In the genomic region with DNA sequence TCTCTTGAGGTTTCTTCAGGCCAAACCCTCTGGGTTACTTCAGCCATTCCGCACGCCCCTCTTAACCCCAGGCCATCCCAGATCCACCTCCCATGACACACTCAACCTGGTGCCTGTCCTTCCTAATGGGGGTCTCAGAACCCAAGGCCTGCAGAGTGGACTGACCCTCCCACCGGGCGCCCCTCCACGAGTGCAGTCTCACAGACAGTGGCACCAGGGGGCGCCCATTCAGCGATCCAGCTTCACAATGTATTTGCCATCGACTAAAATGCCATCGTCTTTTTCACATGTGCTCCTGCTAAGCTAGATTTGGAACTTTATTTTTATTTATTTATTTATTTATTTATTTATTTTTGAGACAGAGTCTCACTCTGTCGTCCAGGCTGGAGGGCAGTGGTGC, we compare ENCODE assay signal across 8 cellular contexts. TPM values are rescaled to one million over a fixed set of nuclear protein-coding genes. Genes with fewer than 3 reads are reported as not detected.
DNase-seq lines count a peak whose midpoint lies in the region; ATAC-seq and TF ChIP-seq lines count a peak whose summit lies in the region.

No MANE protein-coding gene starts in this region.

- peak overlapping the region; percentile 51 to 53 for H3K4me3 Mint-ChIP-seq in effector memory CD8-positive, alpha-beta T cell
- no peak overlapping the region for H3K4me3 Mint-ChIP-seq in neural progenitor cell
- no peak overlapping the region for H3K4me3 Mint-ChIP-seq in activated CD4-positive, alpha-beta T cell treated with anti-CD3 and anti-CD28 coated beads, Interleukin-2, amount 10 ng/mL, durations not matched to agents 7 days and 5 days

- POLR2A ChIA-PET in activated CD4-positive, alpha-beta T cell treated with anti-CD3 and anti-CD28 coated beads, Interleukin-2, amount 10 ng/mL, durations not matched to agents 7 days and 5 days (lab: Charles Lee), result no interaction called here

- H3K4me3 ChIP-seq in neural progenitor cell, result no peak overlapping the region

- peaks cover 72 to 78% of the 10 kb centered on the region in 2 donors for H3K4me1 Mint-ChIP-seq in effector memory CD8-positive, alpha-beta T cell (ENCODE audit: low read depth in 2 of 2)
- H3K4me1 Mint-ChIP-seq in neural progenitor cell, result peaks cover 10% of the 10 kb centered on the region
- peaks cover 52% of the 10 kb centered on the region for H3K4me1 Mint-ChIP-seq in activated CD4-positive, alpha-beta T cell treated with anti-CD3 and anti-CD28 coated beads, Interleukin-2, amount 10 ng/mL, durations not matched to agents 7 days and 5 days

- no peaks in the 10 kb centered on the region for H3K4me1 ChIP-seq in neural progenitor cell

- TF ChIP-seq CTCF in neural progenitor cell (IDR thresholded peaks at IDR 0.05), result peak; percentile 53

- H3K27ac ChIP-seq in neural progenitor cell, result no peak overlapping the region

- peak overlapping the region; percentile 77 to 82 for H3K27ac Mint-ChIP-seq in effector memory CD8-positive, alpha-beta T cell
- no peak overlapping the region for H3K27ac Mint-ChIP-seq in neural progenitor cell
- H3K27ac Mint-ChIP-seq in activated CD4-positive, alpha-beta T cell treated with anti-CD3 and anti-CD28 coated beads, Interleukin-2, amount 10 ng/mL, durations not matched to agents 7 days and 5 days, result no peak overlapping the region

- H3K9me3 ChIP-seq in neural progenitor cell (ENCODE audit: low read depth), result no peaks in the 10 kb centered on the region

- H3K27me3 Mint-ChIP-seq in effector memory CD8-positive, alpha-beta T cell, result no peaks in the 10 kb centered on the region
- peaks cover 8% of the 10 kb centered on the region for H3K27me3 Mint-ChIP-seq in neural progenitor cell (ENCODE audit: insufficient read depth, low read depth)
- H3K27me3 Mint-ChIP-seq in activated CD4-positive, alpha-beta T cell treated with anti-CD3 and anti-CD28 coated beads, Interleukin-2, amount 10 ng/mL, durations not matched to agents 7 days and 5 days, result no peaks in the 10 kb centered on the region

- H3K36me3 ChIP-seq in neural progenitor cell, result no peaks in the 10 kb centered on the region

- H3K79me2 ChIP-seq in neural progenitor cell (ENCODE audit: low read depth), result no peaks in the 10 kb centered on the region

- peaks cover 78% of the 10 kb centered on the region for H3K36me3 Mint-ChIP-seq in effector memory CD8-positive, alpha-beta T cell (ENCODE audit: insufficient read depth)
- H3K36me3 Mint-ChIP-seq in neural progenitor cell, result no peaks in the 10 kb centered on the region
- peaks cover 61% of the 10 kb centered on the region for H3K36me3 Mint-ChIP-seq in activated CD4-positive, alpha-beta T cell treated with anti-CD3 and anti-CD28 coated beads, Interleukin-2, amount 10 ng/mL, durations not matched to agents 7 days and 5 days (ENCODE audit: low read depth)

- no peaks in the 10 kb centered on the region for H3F3A ChIP-seq in neural progenitor cell (ENCODE audit: low read depth)

- H3K4me2 ChIP-seq in neural progenitor cell, result no peak overlapping the region

- H3K9me3 Mint-ChIP-seq in effector memory CD8-positive, alpha-beta T cell, result peaks cover 0 to 6% of the 10 kb centered on the region in 2 donors
- peaks cover 4% of the 10 kb centered on the region for H3K9me3 Mint-ChIP-seq in neural progenitor cell
- no peaks in the 10 kb centered on the region for H3K9me3 Mint-ChIP-seq in activated CD4-positive, alpha-beta T cell treated with anti-CD3 and anti-CD28 coated beads, Interleukin-2, amount 10 ng/mL, durations not matched to agents 7 days and 5 days

- peak; percentile 6 for DNase-seq in COR-L47 (lab: John Stamatoyannopoulos, UW)
- DNase-seq in HuH-7 (ENCODE audit: low spot score), result peak; percentile 44
- no peak for DNase-seq in effector memory CD8-positive, alpha-beta T cell
- peak; percentile 40 for DNase-seq in neural progenitor cell (ENCODE audit: low spot score)
- no peak for DNase-seq in activated CD4-positive, alpha-beta T cell treated with anti-CD3 and anti-CD28 coated beads, Interleukin-2, amount 10 ng/mL, durations not matched to agents 7 days and 5 days
- no peak for DNase-seq in NCI-H2107 (lab: John Stamatoyannopoulos, UW)

- no peak overlapping the region for H3K9ac ChIP-seq in neural progenitor cell

- H4K20me1 ChIP-seq in neural progenitor cell (ENCODE audit: low read depth), result no peaks in the 10 kb centered on the region

- ATAC-seq in effector memory CD8-positive, alpha-beta T cell (replicated peaks), result no peak
- ATAC-seq in HG03378 (IDR thresholded peaks at IDR 0.05; ENCODE audit: unreplicated experiment) (no peak), HG02884 (IDR thresholded peaks at IDR 0.05; ENCODE audit: unreplicated experiment) (no peak)

- peak overlapping the region; percentile 29 for H2AFZ ChIP-seq in neural progenitor cell (replicated peaks)

- no peaks in the 10 kb centered on the region for H3K27me3 ChIP-seq in neural progenitor cell

- CTCF ChIA-PET in activated CD4-positive, alpha-beta T cell treated with anti-CD3 and anti-CD28 coated beads, Interleukin-2, amount 10 ng/mL, durations not matched to agents 7 days and 5 days (lab: Charles Lee), result interaction anchor here (0.6 to 2.2 kb wide), 4 partner anchors 9 to 439 kb away, joined by 3 to 7 read pairs (median 4); no protein-coding TSS in a partner anchor

RNA-seq across cellular contexts. Expression of gene INPP5D, which starts 38.5 kb away (rescaled TPM):
- 2.9 and 4.2 TPM in 2 replicates for total RNA-seq in neural progenitor cell (ENCODE audit: low replicate concordance)
- total RNA-seq in activated CD4-positive, alpha-beta T cell treated with anti-CD3 and anti-CD28 coated beads, Interleukin-2, amount 10 ng/mL, durations not matched to agents 7 days and 5 days, result 100 to 1,000 TPM; 121 to 138 TPM

Comparison
In these comparisons a context has a peak if more than half of its experiments do, and no peak if none do; other contexts are left out.
1. DNase-seq: peak in COR-L47 (single experiment), HuH-7 (single experiment) and neural progenitor cell (single experiment); none in effector memory CD8-positive, alpha-beta T cell (0 of 3), activated CD4-positive, alpha-beta T cell treated with anti-CD3 and anti-CD28 coated beads, Interleukin-2, amount 10 ng/mL, durations not matched to agents 7 days and 5 days (single experiment) and NCI-H2107 (single experiment).
2. H3K27ac Mint-ChIP-seq: peak in effector memory CD8-positive, alpha-beta T cell (2 of 2); none in neural progenitor cell (single experiment) and activated CD4-positive, alpha-beta T cell treated with anti-CD3 and anti-CD28 coated beads, Interleukin-2, amount 10 ng/mL, durations not matched to agents 7 days and 5 days (single experiment).
3. H3K4me3 Mint-ChIP-seq: peak in effector memory CD8-positive, alpha-beta T cell (2 of 2); none in neural progenitor cell (single experiment) and activated CD4-positive, alpha-beta T cell treated with anti-CD3 and anti-CD28 coated beads, Interleukin-2, amount 10 ng/mL, durations not matched to agents 7 days and 5 days (single experiment).
4. RNA of gene INPP5D, which starts 38.5 kb away (total RNA-seq): 121 to 138 TPM in activated CD4-positive, alpha-beta T cell treated with anti-CD3 and anti-CD28 coated beads, Interleukin-2, amount 10 ng/mL, durations not matched to agents 7 days and 5 days; 2.9 to 4.2 TPM in neural progenitor cell; every median in the first group is over 10 times any median in the second.